ENCODE assay signal across 1 cellular context in the genomic region with DNA sequence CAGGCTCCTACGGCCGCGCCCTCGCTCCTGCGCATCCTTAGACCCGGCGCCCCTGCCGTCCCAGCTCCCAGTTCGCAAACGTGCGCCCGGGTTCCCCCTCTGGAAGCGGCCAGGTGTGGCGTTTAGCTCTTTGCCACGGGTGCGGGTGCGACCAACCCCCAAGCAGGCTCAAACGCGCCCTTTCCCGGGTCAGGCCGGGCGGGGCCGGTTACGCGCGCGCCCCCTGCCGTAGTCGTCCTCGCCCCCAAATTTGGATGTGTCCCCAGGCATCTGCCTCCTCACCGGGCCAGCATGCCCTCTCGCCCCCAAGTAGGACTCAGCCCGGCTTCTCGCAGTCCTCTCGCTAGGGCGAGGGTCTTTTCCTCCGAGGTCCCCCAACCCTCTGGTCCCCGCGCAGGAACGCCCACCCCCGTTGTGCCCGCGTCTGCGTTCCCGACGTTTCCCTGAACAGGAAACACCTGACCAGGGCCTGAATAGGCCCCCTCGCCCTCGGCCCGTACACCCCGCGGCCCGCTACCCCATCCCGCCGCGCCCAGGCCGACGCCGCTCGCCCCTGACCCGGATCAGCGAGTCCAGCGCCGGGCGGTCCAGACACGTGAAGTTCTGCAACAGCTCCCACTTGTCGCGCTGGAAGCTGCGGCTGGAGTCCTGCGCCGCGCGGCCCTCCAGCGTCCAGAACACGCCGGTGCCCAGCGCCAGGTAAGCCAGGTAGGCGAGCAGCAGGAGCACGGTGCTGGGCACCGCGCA.
TF ChIP-seq lines count a peak whose summit lies in the region.

No MANE protein-coding gene starts in this region.

TF ChIP-seq in WTC11, 78 proteins besides CTCF, POLR2A, EP300 and RAD21 (continued from another document and continues in another):
- TF ChIP-seq ZNF532 (CRISPR knock-in tag; IDR thresholded peaks at IDR 0.05; ENCODE audit: borderline replicate concordance) = no peak
- no peak for TF ChIP-seq IRF2 (CRISPR knock-in tag; IDR thresholded peaks at IDR 0.05; ENCODE audit: borderline replicate concordance, low read depth)
- no peak for TF ChIP-seq ZBTB43 (CRISPR knock-in tag; IDR thresholded peaks at IDR 0.05)
- no peak for TF ChIP-seq TCF7 (CRISPR knock-in tag; IDR thresholded peaks at IDR 0.05; ENCODE audit: low read depth)
- TF ChIP-seq ZBTB21 (CRISPR knock-in tag; IDR thresholded peaks at IDR 0.05; ENCODE audit: borderline replicate concordance) = peak; percentile 20; the same call in 1 of the 2 replicates
- TF ChIP-seq OVOL2 (CRISPR knock-in tag; IDR thresholded peaks at IDR 0.05; ENCODE audit: borderline replicate concordance) = no peak
- TF ChIP-seq ESRRA (CRISPR knock-in tag; IDR thresholded peaks at IDR 0.05; ENCODE audit: borderline replicate concordance) = no peak
- TF ChIP-seq ZNF219 (CRISPR knock-in tag; IDR thresholded peaks at IDR 0.05; ENCODE audit: borderline replicate concordance) = no peak
- TF ChIP-seq, protein P1, sequence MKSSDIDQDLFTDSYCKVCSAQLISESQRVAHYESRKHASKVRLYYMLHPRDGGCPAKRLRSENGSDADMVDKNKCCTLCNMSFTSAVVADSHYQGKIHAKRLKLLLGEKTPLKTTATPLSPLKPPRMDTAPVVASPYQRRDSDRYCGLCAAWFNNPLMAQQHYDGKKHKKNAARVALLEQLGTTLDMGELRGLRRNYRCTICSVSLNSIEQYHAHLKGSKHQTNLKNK (CRISPR knock-in tag; IDR thresholded peaks at IDR 0.05) = no peak
- no peak for TF ChIP-seq PRDM15 (CRISPR knock-in tag; IDR thresholded peaks at IDR 0.05)
- TF ChIP-seq ZNF416 (CRISPR knock-in tag; IDR thresholded peaks at IDR 0.05) = no peak
- TF ChIP-seq GRHL2 (CRISPR knock-in tag; IDR thresholded peaks at IDR 0.05; ENCODE audit: insufficient replicate concordance, severe bottlenecking) = no peak
- TF ChIP-seq, protein P2, sequence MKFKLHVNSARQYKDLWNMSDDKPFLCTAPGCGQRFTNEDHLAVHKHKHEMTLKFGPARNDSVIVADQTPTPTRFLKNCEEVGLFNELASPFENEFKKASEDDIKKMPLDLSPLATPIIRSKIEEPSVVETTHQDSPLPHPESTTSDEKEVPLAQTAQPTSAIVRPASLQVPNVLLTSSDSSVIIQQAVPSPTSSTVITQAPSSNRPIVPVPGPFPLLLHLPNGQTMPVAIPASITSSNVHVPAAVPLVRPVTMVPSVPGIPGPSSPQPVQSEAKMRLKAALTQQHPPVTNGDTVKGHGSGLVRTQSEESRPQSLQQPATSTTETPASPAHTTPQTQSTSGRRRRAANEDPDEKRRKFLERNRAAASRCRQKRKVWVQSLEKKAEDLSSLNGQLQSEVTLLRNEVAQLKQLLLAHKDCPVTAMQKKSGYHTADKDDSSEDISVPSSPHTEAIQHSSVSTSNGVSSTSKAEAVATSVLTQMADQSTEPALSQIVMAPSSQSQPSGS (CRISPR knock-in tag; IDR thresholded peaks at IDR 0.05; ENCODE audit: borderline replicate concordance, low read depth) = no peak
- peak; percentile 54; the same call in 1 of the 2 replicates for TF ChIP-seq ZNF232 (CRISPR knock-in tag; IDR thresholded peaks at IDR 0.05)
- TF ChIP-seq, protein P3, sequence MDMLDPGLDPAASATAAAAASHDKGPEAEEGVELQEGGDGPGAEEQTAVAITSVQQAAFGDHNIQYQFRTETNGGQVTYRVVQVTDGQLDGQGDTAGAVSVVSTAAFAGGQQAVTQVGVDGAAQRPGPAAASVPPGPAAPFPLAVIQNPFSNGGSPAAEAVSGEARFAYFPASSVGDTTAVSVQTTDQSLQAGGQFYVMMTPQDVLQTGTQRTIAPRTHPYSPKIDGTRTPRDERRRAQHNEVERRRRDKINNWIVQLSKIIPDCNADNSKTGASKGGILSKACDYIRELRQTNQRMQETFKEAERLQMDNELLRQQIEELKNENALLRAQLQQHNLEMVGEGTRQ (CRISPR knock-in tag; IDR thresholded peaks at IDR 0.05) = no peak
- no peak for TF ChIP-seq USF1 (CRISPR knock-in tag; IDR thresholded peaks at IDR 0.05)
- TF ChIP-seq EMX1 (CRISPR knock-in tag; IDR thresholded peaks at IDR 0.05) = no peak
- no peak for TF ChIP-seq NFYB (CRISPR knock-in tag; conservative IDR thresholded peaks at IDR 0.05; ENCODE audit: low read depth)
- TF ChIP-seq, protein P4, sequence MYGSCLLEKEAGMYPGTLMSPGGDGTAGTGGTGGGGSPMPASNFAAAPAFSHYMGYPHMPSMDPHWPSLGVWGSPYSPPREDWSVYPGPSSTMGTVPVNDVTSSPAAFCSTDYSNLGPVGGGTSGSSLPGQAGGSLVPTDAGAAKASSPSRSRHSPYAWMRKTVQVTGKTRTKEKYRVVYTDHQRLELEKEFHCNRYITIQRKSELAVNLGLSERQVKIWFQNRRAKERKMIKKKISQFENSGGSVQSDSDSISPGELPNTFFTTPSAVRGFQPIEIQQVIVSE (CRISPR knock-in tag; IDR thresholded peaks at IDR 0.05; ENCODE audit: borderline replicate concordance) = no peak
- TF ChIP-seq CREM (CRISPR knock-in tag; IDR thresholded peaks at IDR 0.05) = no peak
- TF ChIP-seq, protein P5, sequence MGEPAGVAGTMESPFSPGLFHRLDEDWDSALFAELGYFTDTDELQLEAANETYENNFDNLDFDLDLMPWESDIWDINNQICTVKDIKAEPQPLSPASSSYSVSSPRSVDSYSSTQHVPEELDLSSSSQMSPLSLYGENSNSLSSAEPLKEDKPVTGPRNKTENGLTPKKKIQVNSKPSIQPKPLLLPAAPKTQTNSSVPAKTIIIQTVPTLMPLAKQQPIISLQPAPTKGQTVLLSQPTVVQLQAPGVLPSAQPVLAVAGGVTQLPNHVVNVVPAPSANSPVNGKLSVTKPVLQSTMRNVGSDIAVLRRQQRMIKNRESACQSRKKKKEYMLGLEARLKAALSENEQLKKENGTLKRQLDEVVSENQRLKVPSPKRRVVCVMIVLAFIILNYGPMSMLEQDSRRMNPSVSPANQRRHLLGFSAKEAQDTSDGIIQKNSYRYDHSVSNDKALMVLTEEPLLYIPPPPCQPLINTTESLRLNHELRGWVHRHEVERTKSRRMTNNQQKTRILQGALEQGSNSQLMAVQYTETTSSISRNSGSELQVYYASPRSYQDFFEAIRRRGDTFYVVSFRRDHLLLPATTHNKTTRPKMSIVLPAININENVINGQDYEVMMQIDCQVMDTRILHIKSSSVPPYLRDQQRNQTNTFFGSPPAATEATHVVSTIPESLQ (CRISPR knock-in tag; IDR thresholded peaks at IDR 0.05) = no peak
- no peak for TF ChIP-seq NR1H2 (CRISPR knock-in tag; IDR thresholded peaks at IDR 0.05)
- TF ChIP-seq E2F5 (CRISPR knock-in tag; IDR thresholded peaks at IDR 0.05) = peak; percentile 20; the same call in 1 of the 2 replicates
- TF ChIP-seq MXD4 (CRISPR knock-in tag; IDR thresholded peaks at IDR 0.05; ENCODE audit: borderline replicate concordance) = no peak
- TF ChIP-seq, protein P6, sequence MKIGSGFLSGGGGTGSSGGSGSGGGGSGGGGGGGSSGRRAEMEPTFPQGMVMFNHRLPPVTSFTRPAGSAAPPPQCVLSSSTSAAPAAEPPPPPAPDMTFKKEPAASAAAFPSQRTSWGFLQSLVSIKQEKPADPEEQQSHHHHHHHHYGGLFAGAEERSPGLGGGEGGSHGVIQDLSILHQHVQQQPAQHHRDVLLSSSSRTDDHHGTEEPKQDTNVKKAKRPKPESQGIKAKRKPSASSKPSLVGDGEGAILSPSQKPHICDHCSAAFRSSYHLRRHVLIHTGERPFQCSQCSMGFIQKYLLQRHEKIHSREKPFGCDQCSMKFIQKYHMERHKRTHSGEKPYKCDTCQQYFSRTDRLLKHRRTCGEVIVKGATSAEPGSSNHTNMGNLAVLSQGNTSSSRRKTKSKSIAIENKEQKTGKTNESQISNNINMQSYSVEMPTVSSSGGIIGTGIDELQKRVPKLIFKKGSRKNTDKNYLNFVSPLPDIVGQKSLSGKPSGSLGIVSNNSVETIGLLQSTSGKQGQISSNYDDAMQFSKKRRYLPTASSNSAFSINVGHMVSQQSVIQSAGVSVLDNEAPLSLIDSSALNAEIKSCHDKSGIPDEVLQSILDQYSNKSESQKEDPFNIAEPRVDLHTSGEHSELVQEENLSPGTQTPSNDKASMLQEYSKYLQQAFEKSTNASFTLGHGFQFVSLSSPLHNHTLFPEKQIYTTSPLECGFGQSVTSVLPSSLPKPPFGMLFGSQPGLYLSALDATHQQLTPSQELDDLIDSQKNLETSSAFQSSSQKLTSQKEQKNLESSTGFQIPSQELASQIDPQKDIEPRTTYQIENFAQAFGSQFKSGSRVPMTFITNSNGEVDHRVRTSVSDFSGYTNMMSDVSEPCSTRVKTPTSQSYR (CRISPR knock-in tag; IDR thresholded peaks at IDR 0.05) = no peak
- TF ChIP-seq HMGA2 (CRISPR knock-in tag; IDR thresholded peaks at IDR 0.05) = no peak
- TF ChIP-seq CREB1 (CRISPR knock-in tag; IDR thresholded peaks at IDR 0.05) = no peak
- TF ChIP-seq SMAD3 (CRISPR knock-in tag; IDR thresholded peaks at IDR 0.05; ENCODE audit: borderline replicate concordance) = no peak
- TF ChIP-seq GTF2I (CRISPR knock-in tag; conservative IDR thresholded peaks at IDR 0.05) = no peak
- TF ChIP-seq KAT7 (CRISPR knock-in tag; IDR thresholded peaks at IDR 0.05; ENCODE audit: borderline replicate concordance) = 0 out of 2 replicates have a peak, but pooled peaks have one; percentile 9
- TF ChIP-seq NFE2L1 (CRISPR knock-in tag; IDR thresholded peaks at IDR 0.05) = no peak
- no peak for TF ChIP-seq SOX15 (CRISPR knock-in tag; IDR thresholded peaks at IDR 0.05)
